ENCODE assay signal across 10 cellular contexts in genomic region chr19:48741222-48741999, GRCh38. TPM values are rescaled to one million over a fixed set of nuclear protein-coding genes. Genes with fewer than 3 reads are reported as not detected.
DNase-seq lines count a peak whose midpoint lies in the region; ATAC-seq and TF ChIP-seq lines count a peak whose summit lies in the region.
"Had no signal": no experiment of that assay in that cellular context is flagged by ENCODE, and none has a peak within 500 bp of the region (broad histone marks: within the 10 kb centered on the region; RNA-seq: fewer than 3 reads in every experiment).

No MANE protein-coding gene starts in this region.

- H3K9me3 ChIP-seq in OCI-LY7 (ENCODE audit: low read length), result no peaks in the 10 kb centered on the region
- H3K9me3 ChIP-seq in prostate gland, result no peaks in the 10 kb centered on the region

- peak overlapping the region; percentile 42 for H3K4me2 ChIP-seq in OCI-LY7 (ENCODE audit: low read length)

- no peak for TF ChIP-seq CTCF in OCI-LY7 (conservative IDR thresholded peaks at IDR 0.05; ENCODE audit: low read length)
- TF ChIP-seq CTCF in endothelial cell (IDR thresholded peaks at IDR 0.05; ENCODE audit: unreplicated experiment), result no peak
- TF ChIP-seq CTCF in prostate gland (IDR thresholded peaks at IDR 0.05), result no peak
- no peak for TF ChIP-seq CTCF in progenitor cell of endocrine pancreas (IDR thresholded peaks at IDR 0.05; ENCODE audit: unreplicated experiment)

- H3K9me2 ChIP-seq in OCI-LY7 (ENCODE audit: insufficient read depth, low read length), result no peaks in the 10 kb centered on the region

- POLR2A ChIA-PET in OCI-LY7 (lab: Charles Lee), result no interaction called here

- ATAC-seq in HG02884 (IDR thresholded peaks at IDR 0.05; ENCODE audit: unreplicated experiment) (no peak), HG02840 (IDR thresholded peaks at IDR 0.05; ENCODE audit: low FRiP score, unreplicated experiment) (no peak)

- H3K4me1 ChIP-seq in OCI-LY7 (ENCODE audit: insufficient read depth, low read length, poor library complexity, severe bottlenecking), result peaks cover 21% of the 10 kb centered on the region
- H3K4me1 ChIP-seq in prostate gland (replicated peaks), result peaks cover 7% of the 10 kb centered on the region

- intact Hi-C loops in OCI-LY7 (cut with micrococcal nuclease; ENCODE audit: unreplicated experiment) (no loop called here), prostate gland (cut with DNase I) (no loop called here)

- H3K27me3 ChIP-seq in prostate gland (replicated peaks; ENCODE audit: insufficient read depth), result no peaks in the 10 kb centered on the region

- no TSS peak for BruUV-seq in OCI-LY7 (replicated peaks; lab: Mats Ljungman, UMichigan)

- no peaks in the 10 kb centered on the region for H3K9me3 Mint-ChIP-seq in endothelial cell (ENCODE audit: unreplicated experiment)
- peaks cover 5% of the 10 kb centered on the region for H3K9me3 Mint-ChIP-seq in progenitor cell of endocrine pancreas (ENCODE audit: low read depth)
- H3K9me3 Mint-ChIP-seq: stimulated activated naive CD8-positive, alpha-beta T cell treated with anti-CD3 and anti-CD28 coated beads, Interleukin-15, Interleukin-2, amounts not matched to agents 100 ng/mL and 50 ng/mL, for 24 hours had no signal

- H3K4me3 Mint-ChIP-seq in endothelial cell (ENCODE audit: unreplicated experiment), result peak overlapping the region; percentile 98
- H3K4me3 Mint-ChIP-seq in progenitor cell of endocrine pancreas (ENCODE audit: low read depth), result no peak overlapping the region
- H3K4me3 Mint-ChIP-seq: stimulated activated naive CD8-positive, alpha-beta T cell treated with anti-CD3 and anti-CD28 coated beads, Interleukin-15, Interleukin-2, amounts not matched to agents 100 ng/mL and 50 ng/mL, for 24 hours had no signal

- H3K27ac ChIP-seq in OCI-LY7 (ENCODE audit: low read depth, low read length, poor library complexity, severe bottlenecking), result no peak overlapping the region
- peak overlapping the region; percentile 14 to 22 for H3K27ac ChIP-seq in prostate gland

- H3K36me3 Mint-ChIP-seq in endothelial cell (ENCODE audit: low read depth, unreplicated experiment) (peaks cover 22% of the 10 kb centered on the region), progenitor cell of endocrine pancreas (ENCODE audit: insufficient read depth) (peaks cover 2% of the 10 kb centered on the region)

- 46% methylated on average over 32 of the region's 32 CpGs for WGBS in prostate gland

- H3K4me1 Mint-ChIP-seq in endothelial cell (ENCODE audit: unreplicated experiment), result peaks cover 37% of the 10 kb centered on the region
- H3K4me1 Mint-ChIP-seq in progenitor cell of endocrine pancreas (ENCODE audit: low read depth), result peaks cover 3% of the 10 kb centered on the region

- TF ChIP-seq POLR2A in prostate gland (IDR thresholded peaks at IDR 0.05), result no peak

- peak; percentile 41 for DNase-seq in Daoy (ENCODE audit: low read depth)
- peak; percentile 75 for DNase-seq in OCI-LY7 (ENCODE audit: low spot score)
- peak; percentile 58 for DNase-seq in endothelial cell (ENCODE audit: low spot score)
- no peak for DNase-seq in prostate gland (ENCODE audit: low spot score)
- no peak for DNase-seq in progenitor cell of endocrine pancreas (ENCODE audit: low spot score, unreplicated experiment)
- no peak for DNase-seq in NCI-H510A treated with DMSO at 0.1 percent for 48 hours (lab: John Stamatoyannopoulos, UW)

- no peaks in the 10 kb centered on the region for H4K20me1 ChIP-seq in OCI-LY7 (ENCODE audit: insufficient read depth, low read length)

- H3K27ac Mint-ChIP-seq in endothelial cell (ENCODE audit: unreplicated experiment) (peak overlapping the region; percentile 89), progenitor cell of endocrine pancreas (no peak overlapping the region)
- H3K27ac Mint-ChIP-seq: stimulated activated naive CD8-positive, alpha-beta T cell treated with anti-CD3 and anti-CD28 coated beads, Interleukin-15, Interleukin-2, amounts not matched to agents 100 ng/mL and 50 ng/mL, for 24 hours had no signal

- H3K27me3 Mint-ChIP-seq in endothelial cell (ENCODE audit: unreplicated experiment), result peaks cover 28% of the 10 kb centered on the region
- H3K27me3 Mint-ChIP-seq in progenitor cell of endocrine pancreas, result peaks cover 33% of the 10 kb centered on the region

- H3K36me3 ChIP-seq in OCI-LY7 (ENCODE audit: insufficient read depth, low read length) (no peaks in the 10 kb centered on the region), prostate gland (no peaks in the 10 kb centered on the region)

- CTCF ChIA-PET in OCI-LY7 (lab: Charles Lee; ENCODE audit: unreplicated experiment), result no interaction called here

- H2AFZ ChIP-seq in OCI-LY7 (ENCODE audit: low read length), result peak overlapping the region; percentile 55; the same call in 1 of the 2 replicates

- H3K79me2 ChIP-seq in OCI-LY7 (ENCODE audit: insufficient read depth, low read depth, low read length), result no peaks in the 10 kb centered on the region

- H3K4me3 ChIP-seq in OCI-LY7 (ENCODE audit: low read depth, low read length, poor library complexity, severe bottlenecking) (no peak overlapping the region), prostate gland (no peak overlapping the region)

RNA-seq across cellular contexts. Expression of gene RASIP1, which starts 1.0 kb away (rescaled TPM):
- 0.17 TPM in 1 of 2 replicates, not detected in the other for total RNA-seq in Daoy (2014; rRNA removed; shearing (Covaris generic))
- total RNA-seq in OCI-LY7 (2014; rRNA removed; shearing (Covaris generic)), result 0.09 TPM in 1 of 2 replicates, not detected in the other
- total RNA-seq in OCI-LY7 (2022) (0.31 and 0.36 TPM in 2 replicates), endothelial cell (ENCODE audit: unreplicated experiment) (192 TPM), prostate gland (10 to 100 TPM in 1 of 2 donors, 1 to 10 TPM in 1; 9.1 to 16.2 TPM), progenitor cell of endocrine pancreas (1.9 and 2.4 TPM in 2 replicates)

RNA-seq across cellular contexts. Expression of gene IZUMO1, which starts 5.3 kb away (rescaled TPM):
- not detected in 2 replicates for total RNA-seq in Daoy (2014; rRNA removed; shearing (Covaris generic))
- total RNA-seq in OCI-LY7 (2014; rRNA removed; shearing (Covaris generic)), result not detected in 2 replicates
- total RNA-seq in OCI-LY7 (2022) (not detected in 2 replicates), endothelial cell (ENCODE audit: unreplicated experiment) (3.3 TPM), prostate gland (1 to 10 TPM in 1 of 2 donors, not detected in 1; 6.4 TPM), progenitor cell of endocrine pancreas (0.55 and 1.0 TPM in 2 replicates)
- total RNA-seq: activated CD8-positive, alpha-beta memory T cell treated with anti-CD3 and anti-CD28 coated beads for 36 hours had no signal

RNA-seq across cellular contexts. Expression of gene FUT1, which starts 11.0 kb away (rescaled TPM):
- total RNA-seq in Daoy (2014; rRNA removed; shearing (Covaris generic)), result 0.39 TPM in 1 of 2 replicates, not detected in the other
- total RNA-seq in OCI-LY7 (2014; rRNA removed; shearing (Covaris generic)), result 0.03 and 0.08 TPM in 2 replicates
- not detected in 2 replicates for total RNA-seq in OCI-LY7 (2022)
- total RNA-seq in endothelial cell (ENCODE audit: unreplicated experiment), result 5.7 TPM
- 1 to 10 TPM; 2.1 to 4.1 TPM for total RNA-seq in prostate gland
- total RNA-seq in progenitor cell of endocrine pancreas, result 5.4 and 6.9 TPM in 2 replicates

RNA-seq across cellular contexts. Expression of gene FGF21, which starts 13.9 kb away (rescaled TPM):
- total RNA-seq in Daoy (2014; rRNA removed; shearing (Covaris generic)), result not detected in 2 replicates
- total RNA-seq in OCI-LY7 (2014; rRNA removed; shearing (Covaris generic)), result not detected in 2 replicates
- total RNA-seq in OCI-LY7 (2022), result not detected in 2 replicates
- not detected for total RNA-seq in endothelial cell (ENCODE audit: unreplicated experiment)
- total RNA-seq in prostate gland, result not detected
- not detected in 2 replicates for total RNA-seq in progenitor cell of endocrine pancreas
- total RNA-seq: activated CD8-positive, alpha-beta memory T cell treated with anti-CD3 and anti-CD28 coated beads for 36 hours had no signal

RNA-seq across cellular contexts. Expression of gene MAMSTR, which starts 21.9 kb away (rescaled TPM):
- total RNA-seq in Daoy (2014; rRNA removed; shearing (Covaris generic)), result 0.34 and 2.9 TPM in 2 replicates
- 1.1 and 1.2 TPM in 2 replicates for total RNA-seq in OCI-LY7 (2014; rRNA removed; shearing (Covaris generic))
- total RNA-seq in OCI-LY7 (2022), result 1.2 and 1.8 TPM in 2 replicates
- 1.5 TPM for total RNA-seq in endothelial cell (ENCODE audit: unreplicated experiment)
- 10 to 100 TPM in 1 of 2 donors, 1 to 10 TPM in 1; 2.6 to 13.9 TPM for total RNA-seq in prostate gland
- total RNA-seq in progenitor cell of endocrine pancreas, result 2.0 and 2.1 TPM in 2 replicates

Comparison
In these comparisons a context has a peak if more than half of its experiments do, and no peak if none do; other contexts are left out.
1. DNase-seq: peak in Daoy (single experiment), OCI-LY7 (single experiment) and endothelial cell (single experiment); none in prostate gland (single experiment), progenitor cell of endocrine pancreas (single experiment) and NCI-H510A treated with DMSO at 0.1 percent for 48 hours (single experiment).
2. RNA of gene RASIP1, which starts 1.0 kb away (total RNA-seq): 192 TPM in endothelial cell (single experiment); 9.1 to 16.2 TPM in prostate gland, 1.9 to 2.4 TPM in progenitor cell of endocrine pancreas, 0.09 to 0.36 TPM in OCI-LY7 and 0.17 TPM in Daoy; every median in the first group is over 10 times any median in the second.